23 cellular contexts compared by ENCODE assay signal in genomic region chr6:4264076-4264475, GRCh38.
"Had no signal": no experiment of that assay in that cellular context is flagged by ENCODE, and none has a peak within 500 bp of the region (broad histone marks: within the 10 kb centered on the region; RNA-seq: fewer than 3 reads in every experiment).

No MANE protein-coding gene starts in this region.

- H3K36me3 ChIP-seq: left lung, ovary, sigmoid colon, tibial nerve, upper lobe of left lung had no signal

- H3K27ac Mint-ChIP-seq: naive thymus-derived CD8-positive, alpha-beta T cell; nephron progenitor cell; stimulated activated memory B cell treated with anti-CD40 and anti-IgM and Interleukin-4, amounts not matched to agents 10 μg/mL and 1 μg/mL and 100 μg/mL, for 72 hours had no signal

- H3K4me1 ChIP-seq: left lung, psoas muscle, sigmoid colon, testis, tibial nerve, upper lobe of left lung had no signal

- H3K9me3 Mint-ChIP-seq: naive thymus-derived CD8-positive, alpha-beta T cell; stimulated activated memory B cell treated with anti-CD40 and anti-IgM and Interleukin-4, amounts not matched to agents 10 μg/mL and 1 μg/mL and 100 μg/mL, for 72 hours had no signal

- H3K27me3 ChIP-seq: dorsolateral prefrontal cortex, left lung, ovary, sigmoid colon, testis, tibial nerve, upper lobe of left lung had no signal

- H3K4me1 Mint-ChIP-seq: naive thymus-derived CD8-positive, alpha-beta T cell; stimulated activated memory B cell treated with anti-CD40 and anti-IgM and Interleukin-4, amounts not matched to agents 10 μg/mL and 1 μg/mL and 100 μg/mL, for 72 hours had no signal

- H3K4me3 Mint-ChIP-seq: naive thymus-derived CD8-positive, alpha-beta T cell; nephron progenitor cell; stimulated activated memory B cell treated with anti-CD40 and anti-IgM and Interleukin-4, amounts not matched to agents 10 μg/mL and 1 μg/mL and 100 μg/mL, for 72 hours had no signal

- H3K27me3 Mint-ChIP-seq: stimulated activated memory B cell treated with anti-CD40 and anti-IgM and Interleukin-4, amounts not matched to agents 10 μg/mL and 1 μg/mL and 100 μg/mL, for 72 hours had no signal

- H3K9me3 ChIP-seq: left lung, ovary, psoas muscle, sigmoid colon, testis, tibial nerve, upper lobe of left lung had no signal

- H3K4me3 ChIP-seq: dorsolateral prefrontal cortex, left lung, ovary, psoas muscle, sigmoid colon, testis, tibial nerve, upper lobe of left lung had no signal

- DNase-seq: cerebellar nuclear complex; dorsolateral prefrontal cortex; effector CD4-positive, alpha-beta T cell; foreskin fibroblast; hypothalamus; left cardiac atrium; left lung; naive thymus-derived CD8-positive, alpha-beta T cell; nephron progenitor cell; nucleus accumbens; ovary; posterior cingulate gyrus; psoas muscle; right cardiac atrium; sigmoid colon; stimulated activated CD4-positive, alpha-beta T cell treated with anti-CD3 and anti-CD28 coated beads, Interleukin-4, amount 100 ng/mL, for 4 hours; stimulated activated naive CD8-positive, alpha-beta T cell treated with anti-CD3 and anti-CD28 coated beads, Interleukin-15, Interleukin-2, amounts not matched to agents 100 U/mL and 50 U/mL, for 24 hours; substantia nigra; testis; upper lobe of left lung had no signal

- H3K36me3 Mint-ChIP-seq: naive thymus-derived CD8-positive, alpha-beta T cell; stimulated activated memory B cell treated with anti-CD40 and anti-IgM and Interleukin-4, amounts not matched to agents 10 μg/mL and 1 μg/mL and 100 μg/mL, for 72 hours had no signal

- H3K27ac ChIP-seq: dorsolateral prefrontal cortex, epithelial cell of prostate, left lung, ovary, psoas muscle, sigmoid colon, testis, tibial nerve, upper lobe of left lung had no signal
